In genomic region chr16:66878067-66878466, GRCh38 we compare ENCODE assay signal across 10 cellular contexts. TPM values are rescaled to one million over a fixed set of nuclear protein-coding genes. Genes with fewer than 3 reads are reported as not detected.
DNase-seq lines count a peak whose midpoint lies in the region; ATAC-seq lines count a peak whose summit lies in the region.
"Had no signal": no experiment of that assay in that cellular context is flagged by ENCODE, and none has a peak within 500 bp of the region (broad histone marks: within the 10 kb centered on the region; RNA-seq: fewer than 3 reads in every experiment).

No MANE protein-coding gene starts in this region.

- H3K4me3 Mint-ChIP-seq in activated naive CD4-positive, alpha-beta T cell treated with anti-CD3 and anti-CD28 coated beads, Interleukin-2, amount 10 ng/mL, durations not matched to agents 7 days and 5 days = peak overlapping the region; percentile 6

- peaks cover 6% of the 10 kb centered on the region for H3K27me3 Mint-ChIP-seq in activated naive CD4-positive, alpha-beta T cell treated with anti-CD3 and anti-CD28 coated beads, Interleukin-2, amount 10 ng/mL, durations not matched to agents 7 days and 5 days

- CTCF ChIA-PET in activated naive CD4-positive, alpha-beta T cell treated with anti-CD3 and anti-CD28 coated beads, Interleukin-2, amount 10 ng/mL, durations not matched to agents 7 days and 5 days (lab: Charles Lee) = no interaction called here

- H3K4me1 Mint-ChIP-seq in activated naive CD4-positive, alpha-beta T cell treated with anti-CD3 and anti-CD28 coated beads, Interleukin-2, amount 10 ng/mL, durations not matched to agents 7 days and 5 days = peaks cover 65% of the 10 kb centered on the region

- no peak overlapping the region for H3K27ac Mint-ChIP-seq in activated naive CD4-positive, alpha-beta T cell treated with anti-CD3 and anti-CD28 coated beads, Interleukin-2, amount 10 ng/mL, durations not matched to agents 7 days and 5 days

- H3K9me3 Mint-ChIP-seq in activated naive CD4-positive, alpha-beta T cell treated with anti-CD3 and anti-CD28 coated beads, Interleukin-2, amount 10 ng/mL, durations not matched to agents 7 days and 5 days = no peaks in the 10 kb centered on the region

- peak; percentile 36 for DNase-seq in NOMO-1 treated with DMSO at 0.1 percent for 48 hours (lab: John Stamatoyannopoulos, UW; ENCODE audit: unreplicated experiment)
- DNase-seq in activated naive CD4-positive, alpha-beta T cell treated with anti-CD3 and anti-CD28 coated beads, Interleukin-2, amount 10 ng/mL, durations not matched to agents 7 days and 5 days = peak; percentile 41
- DNase-seq in stimulated activated CD4-positive, alpha-beta T cell treated with anti-CD3 and anti-CD28 coated beads, Interleukin-2, amount 100 ng/mL, for 48 hours = peak; percentile 65 to 66
- no peak for DNase-seq in GM19238 (ENCODE audit: insufficient read length, low spot score)
- DNase-seq in effector CD4-positive, alpha-beta T cell = no peak
- DNase-seq in left lobe of liver (ENCODE audit: low spot score) = no peak

- ATAC-seq in GM18861 (IDR thresholded peaks at IDR 0.05; ENCODE audit: unreplicated experiment) (peak; percentile 23), HG02970 (IDR thresholded peaks at IDR 0.05; ENCODE audit: low FRiP score, unreplicated experiment) (no peak), left lobe of liver (no peak)

- peaks cover 4% of the 10 kb centered on the region for H3K36me3 Mint-ChIP-seq in activated naive CD4-positive, alpha-beta T cell treated with anti-CD3 and anti-CD28 coated beads, Interleukin-2, amount 10 ng/mL, durations not matched to agents 7 days and 5 days

RNA-seq across cellular contexts. Expression of gene PDP2, which starts 2.2 kb away (rescaled TPM):
- total RNA-seq in left lobe of liver = 12.3 TPM

RNA-seq across cellular contexts. Expression of gene CA7, which starts 33.9 kb away (rescaled TPM):
- total RNA-seq in left lobe of liver = not detected
- total RNA-seq: mononuclear cell had no signal

RNA-seq across cellular contexts. Expression of gene CDH16, which starts 40.6 kb away (rescaled TPM):
- not detected for total RNA-seq in left lobe of liver
- total RNA-seq: mononuclear cell; T-helper 2 cell treated with Interferon-gamma antibody and Interleukin-4, amounts not matched to agents 100 ng/mL and 5 ng/mL, for 36 hours had no signal

RNA-seq across cellular contexts. Expression of gene RRAD, which starts 47.3 kb away (rescaled TPM):
- 0.98 TPM for total RNA-seq in left lobe of liver

RNA-seq across cellular contexts. Expression of gene NAE1, which starts 47.3 kb away (rescaled TPM):
- total RNA-seq in left lobe of liver = 19.5 TPM

Comparison
In these comparisons a context has a peak if more than half of its experiments do, and no peak if none do; other contexts are left out.
1. DNase-seq: peak in NOMO-1 treated with DMSO at 0.1 percent for 48 hours (single experiment), activated naive CD4-positive, alpha-beta T cell treated with anti-CD3 and anti-CD28 coated beads, Interleukin-2, amount 10 ng/mL, durations not matched to agents 7 days and 5 days (single experiment) and stimulated activated CD4-positive, alpha-beta T cell treated with anti-CD3 and anti-CD28 coated beads, Interleukin-2, amount 100 ng/mL, for 48 hours (2 of 2); none in GM19238 (single experiment), effector CD4-positive, alpha-beta T cell (single experiment) and left lobe of liver (single experiment).